8 cellular contexts compared by ENCODE assay signal in genomic region chr18:44887227-44887631, GRCh38.
DNase-seq lines count a peak whose midpoint lies in the region; ATAC-seq, FAIRE-seq and TF ChIP-seq lines count a peak whose summit lies in the region.

No MANE protein-coding gene starts in this region.

- H3K4me1 Mint-ChIP-seq in stimulated activated naive CD8-positive, alpha-beta T cell treated with anti-CD3 and anti-CD28 coated beads, Interleukin-15, amount 100 ng/mL, for 72 hours, result peaks cover 20% of the 10 kb centered on the region

- peak; percentile 77 for FAIRE-seq in islet of Langerhans (lab: Jason Lieb, UNC)

- H3K27ac Mint-ChIP-seq in stimulated activated naive CD8-positive, alpha-beta T cell treated with anti-CD3 and anti-CD28 coated beads, Interleukin-15, amount 100 ng/mL, for 72 hours, result peak overlapping the region; percentile 93 to 97

- CTCF ChIA-PET in AG04449 (lab: Yijun Ruan, JAX), result interaction anchor here (1.4 to 2.2 kb wide), 2 partner anchors 9 to 326 kb away, joined by 4 to 5 read pairs; no protein-coding TSS in a partner anchor

- peaks cover 7 to 21% of the 10 kb centered on the region in 2 donors for H3K9me3 Mint-ChIP-seq in stimulated activated naive CD8-positive, alpha-beta T cell treated with anti-CD3 and anti-CD28 coated beads, Interleukin-15, amount 100 ng/mL, for 72 hours

- POLR2A ChIA-PET in AG04449 (lab: Yijun Ruan, JAX), result no interaction called here

- ATAC-seq in GM18870 (IDR thresholded peaks at IDR 0.05; ENCODE audit: unreplicated experiment) (peak; percentile 97), HG03097 (IDR thresholded peaks at IDR 0.05; ENCODE audit: low FRiP score, unreplicated experiment) (peak; percentile 79)
- peak; percentile 98 for ATAC-seq in stimulated activated naive CD8-positive, alpha-beta T cell treated with anti-CD3 and anti-CD28 coated beads, Interleukin-15, amount 100 ng/mL, for 72 hours

- no peak for TF ChIP-seq CTCF in AG04449 (IDR thresholded peaks at IDR 0.05; ENCODE audit: insufficient read depth, low read length, missing control alignments)

- H3K27me3 Mint-ChIP-seq in stimulated activated naive CD8-positive, alpha-beta T cell treated with anti-CD3 and anti-CD28 coated beads, Interleukin-15, amount 100 ng/mL, for 72 hours, result no peaks in the 10 kb centered on the region

- H3K4me3 ChIP-seq in AG04449 (ENCODE audit: low read depth, low read length), result no peak overlapping the region

- DNase-seq in AG04449 (ENCODE audit: low read depth, low spot score) (peak; percentile 44), NCI-H146 (lab: John Stamatoyannopoulos, UW) (no peak), SKM-1 treated with dmso at 0.1 percent for 144 hours (lab: John Stamatoyannopoulos, UW; ENCODE audit: unreplicated experiment) (no peak)
- peak; percentile 47 to 60 for DNase-seq in activated CD4-positive, alpha-beta T cell treated with anti-CD3 and anti-CD28 coated beads, Interleukin-2, amount 50 U/mL, for 48 hours
- DNase-seq in stimulated activated naive CD8-positive, alpha-beta T cell treated with anti-CD3 and anti-CD28 coated beads, Interleukin-15, amount 100 ng/mL, for 72 hours, result peak; percentile 44 to 73

- H3K4me3 Mint-ChIP-seq in stimulated activated naive CD8-positive, alpha-beta T cell treated with anti-CD3 and anti-CD28 coated beads, Interleukin-15, amount 100 ng/mL, for 72 hours, result peak overlapping the region; percentile 40 to 66

Comparison
In these comparisons a context has a peak if more than half of its experiments do, and no peak if none do; other contexts are left out.
1. DNase-seq: peak in AG04449 (single experiment), activated CD4-positive, alpha-beta T cell treated with anti-CD3 and anti-CD28 coated beads, Interleukin-2, amount 50 U/mL, for 48 hours (2 of 2) and stimulated activated naive CD8-positive, alpha-beta T cell treated with anti-CD3 and anti-CD28 coated beads, Interleukin-15, amount 100 ng/mL, for 72 hours (2 of 2); none in NCI-H146 (single experiment) and SKM-1 treated with dmso at 0.1 percent for 144 hours (single experiment).
2. Peak in every context shown above with its lines, with median percentiles within 50 percentile points of each other: ATAC-seq.